Comparison of ENCODE assay signal across 29 cellular contexts in genomic region chr6:163538331-163538730, GRCh38.
DNase-seq lines count a peak whose midpoint lies in the region; ATAC-seq and TF ChIP-seq lines count a peak whose summit lies in the region.
"Had no signal": no experiment of that assay in that cellular context is flagged by ENCODE, and none has a peak within 500 bp of the region (broad histone marks: within the 10 kb centered on the region; RNA-seq: fewer than 3 reads in every experiment).

No MANE protein-coding gene starts in this region.

- H3K27ac ChIP-seq in subcutaneous abdominal adipose tissue (ENCODE audit: low read depth, low read length), result peak overlapping the region; percentile 22
- H3K27ac ChIP-seq: neutrophil, RWPE1, SK-N-MC, stomach had no signal

- no peaks in the 10 kb centered on the region for H3K27me3 ChIP-seq in subcutaneous abdominal adipose tissue (ENCODE audit: control insufficient read depth in 5 of 5, insufficient read depth in 4 of 5, low read length in 5 of 5)
- H3K27me3 ChIP-seq: dorsolateral prefrontal cortex, neutrophil, stomach, tibial nerve had no signal

- H3K4me3 Mint-ChIP-seq in activated naive CD8-positive, alpha-beta T cell treated with anti-CD3 and anti-CD28 coated beads, Interleukin-2, amount 50 U/mL, for 24 hours, result no peak overlapping the region
- no peak overlapping the region for H3K4me3 Mint-ChIP-seq in activated naive CD8-positive, alpha-beta T cell treated with anti-CD3 and anti-CD28 coated beads for 36 hours
- H3K4me3 Mint-ChIP-seq in brain, result peak overlapping the region in 4 of 5 experiments; percentile 3 to 64 (median 34)
- H3K4me3 Mint-ChIP-seq: activated naive CD4-positive, alpha-beta T cell treated with anti-CD3 and anti-CD28 coated beads for 36 hours; activated T-cell treated with anti-CD3 and anti-CD28 coated beads, Interleukin-2, amount 50 U/mL, for 4 hours; CD8-positive, alpha-beta T cell had no signal

- no peaks in the 10 kb centered on the region for H3K27me3 Mint-ChIP-seq in activated naive CD8-positive, alpha-beta T cell treated with anti-CD3 and anti-CD28 coated beads, Interleukin-2, amount 50 U/mL, for 24 hours
- H3K27me3 Mint-ChIP-seq in activated naive CD8-positive, alpha-beta T cell treated with anti-CD3 and anti-CD28 coated beads for 36 hours, result no peaks in the 10 kb centered on the region
- no peaks in the 10 kb centered on the region for H3K27me3 Mint-ChIP-seq in brain

- H3K4me1 Mint-ChIP-seq in activated naive CD8-positive, alpha-beta T cell treated with anti-CD3 and anti-CD28 coated beads, Interleukin-2, amount 50 U/mL, for 24 hours, result peaks cover 8% of the 10 kb centered on the region
- H3K4me1 Mint-ChIP-seq in activated naive CD8-positive, alpha-beta T cell treated with anti-CD3 and anti-CD28 coated beads for 36 hours, result peaks cover 10% of the 10 kb centered on the region
- peaks cover 96% of the 10 kb centered on the region for H3K4me1 Mint-ChIP-seq in brain

- H3K36me3 ChIP-seq in subcutaneous abdominal adipose tissue (ENCODE audit: control insufficient read depth in 5 of 5, insufficient read depth in 5 of 5, low read length in 5 of 5), result peaks cover 0 to 5% (median 3%) of the 10 kb centered on the region in 5 donors

- no peak overlapping the region for H3K4me3 ChIP-seq in subcutaneous abdominal adipose tissue (ENCODE audit: low read depth in 1 of 5, low read length in 5 of 5)
- H3K4me3 ChIP-seq: SK-N-MC, stomach, tibial nerve had no signal

- H3K27ac Mint-ChIP-seq in activated naive CD8-positive, alpha-beta T cell treated with anti-CD3 and anti-CD28 coated beads, Interleukin-2, amount 50 U/mL, for 24 hours, result peak overlapping the region; percentile 15
- no peak overlapping the region for H3K27ac Mint-ChIP-seq in activated naive CD8-positive, alpha-beta T cell treated with anti-CD3 and anti-CD28 coated beads for 36 hours
- peak overlapping the region; percentile 30 to 91 (median 60) for H3K27ac Mint-ChIP-seq in brain
- H3K27ac Mint-ChIP-seq: activated naive CD4-positive, alpha-beta T cell treated with anti-CD3 and anti-CD28 coated beads for 36 hours had no signal

- H3K9me3 Mint-ChIP-seq in activated naive CD8-positive, alpha-beta T cell treated with anti-CD3 and anti-CD28 coated beads, Interleukin-2, amount 50 U/mL, for 24 hours, result no peaks in the 10 kb centered on the region
- H3K9me3 Mint-ChIP-seq in activated naive CD8-positive, alpha-beta T cell treated with anti-CD3 and anti-CD28 coated beads for 36 hours, result no peaks in the 10 kb centered on the region
- H3K9me3 Mint-ChIP-seq in brain, result peaks cover 0 to 6% (median 0%) of the 10 kb centered on the region in 5 experiments
- H3K9me3 Mint-ChIP-seq: activated naive CD4-positive, alpha-beta T cell treated with anti-CD3 and anti-CD28 coated beads for 36 hours; activated T-cell treated with anti-CD3 and anti-CD28 coated beads, Interleukin-2, amount 50 U/mL, for 4 hours; CD8-positive, alpha-beta T cell had no signal

- no peak for TF ChIP-seq CTCF in brain (conservative IDR thresholded peaks at IDR 0.05)

- no peak for DNase-seq in activated naive CD8-positive, alpha-beta T cell treated with anti-CD3 and anti-CD28 coated beads, Interleukin-2, amount 50 U/mL, for 24 hours
- DNase-seq in activated naive CD8-positive, alpha-beta T cell treated with anti-CD3 and anti-CD28 coated beads for 36 hours, result no peak
- peak; percentile 37 for DNase-seq in iPS-NIHi7 (ENCODE audit: extremely low spot score)
- DNase-seq in activated CD4-positive, alpha-beta T cell treated with anti-CD3 and anti-CD28 coated beads for 48 hours, result no peak
- DNase-seq: 8988T; activated CD4-positive, alpha-beta T cell treated with anti-CD3 and anti-CD28 coated beads for 4 hours; activated naive CD4-positive, alpha-beta T cell treated with anti-CD3 and anti-CD28 coated beads for 36 hours; activated T-cell treated with anti-CD3 and anti-CD28 coated beads, Interleukin-2, amount 50 U/mL, for 4 hours; aorta; CD8-positive, alpha-beta T cell; DMS153; dorsolateral prefrontal cortex; foreskin fibroblast; hippocampal formation; NCI-H1105 treated with DMSO at 0.1 percent for 48 hours; NCI-H2029 treated with DMSO at 0.1 percent for 48 hours; NCI-H226; NCI-H82; stimulated activated CD8-positive, alpha-beta memory T cell treated with anti-CD3 and anti-CD28 coated beads, Interleukin-4, amount 100 ng/mL, for 48 hours; stomach; T-helper 2 cell had no signal

- H3K36me3 Mint-ChIP-seq in activated naive CD8-positive, alpha-beta T cell treated with anti-CD3 and anti-CD28 coated beads, Interleukin-2, amount 50 U/mL, for 24 hours (ENCODE audit: low read depth), result peaks cover 29% of the 10 kb centered on the region
- H3K36me3 Mint-ChIP-seq in activated naive CD8-positive, alpha-beta T cell treated with anti-CD3 and anti-CD28 coated beads for 36 hours, result peaks cover 20% of the 10 kb centered on the region
- H3K36me3 Mint-ChIP-seq in brain, result peaks cover 52% of the 10 kb centered on the region

- no peak overlapping the region for H3K9ac ChIP-seq in subcutaneous abdominal adipose tissue (ENCODE audit: low read length in 5 of 5)

- no peak for ATAC-seq in activated naive CD8-positive, alpha-beta T cell treated with anti-CD3 and anti-CD28 coated beads, Interleukin-2, amount 50 U/mL, for 24 hours
- ATAC-seq in HG03045 (IDR thresholded peaks at IDR 0.05; ENCODE audit: unreplicated experiment) (no peak), HG02642 (IDR thresholded peaks at IDR 0.05; ENCODE audit: poor library complexity, unreplicated experiment) (no peak)
- ATAC-seq: activated T-cell treated with anti-CD3 and anti-CD28 coated beads, Interleukin-2, amount 50 U/mL, for 4 hours; CD8-positive, alpha-beta T cell had no signal

- no peaks in the 10 kb centered on the region for H3K9me3 ChIP-seq in subcutaneous abdominal adipose tissue (ENCODE audit: control insufficient read depth in 5 of 5, low read length in 5 of 5)
- H3K9me3 ChIP-seq: neutrophil, stomach, tibial nerve had no signal

- peaks cover 2 to 30% (median 26%) of the 10 kb centered on the region in 5 donors for H3K4me1 ChIP-seq in subcutaneous abdominal adipose tissue (ENCODE audit: control insufficient read depth in 5 of 5, insufficient read depth in 5 of 5, low read length in 5 of 5)

Comparison
In these comparisons a context has a peak if more than half of its experiments do, and no peak if none do; other contexts are left out.
1. H3K4me3 Mint-ChIP-seq: peak in brain (4 of 5); none in activated naive CD8-positive, alpha-beta T cell treated with anti-CD3 and anti-CD28 coated beads, Interleukin-2, amount 50 U/mL, for 24 hours (single experiment) and activated naive CD8-positive, alpha-beta T cell treated with anti-CD3 and anti-CD28 coated beads for 36 hours (single experiment).